Comparison of ENCODE assay signal across 12 cellular contexts in genomic region chr17:34850023-34850422, GRCh38.
"Had no signal": no experiment of that assay in that cellular context is flagged by ENCODE, and none has a peak within 500 bp of the region (broad histone marks: within the 10 kb centered on the region; RNA-seq: fewer than 3 reads in every experiment).

No MANE protein-coding gene starts in this region.

- H3K4me1 ChIP-seq: body of pancreas, sigmoid colon had no signal

- ATAC-seq: activated T-helper 17 cell treated with anti-CD3 and anti-CD28 coated beads, Interleukin-2, amount 50 U/mL, for 72 hours; body of pancreas; left colon had no signal

- H3K9me3 ChIP-seq: body of pancreas, sigmoid colon had no signal

- DNase-seq: activated CD4-positive, alpha-beta T cell treated with anti-CD3 and anti-CD28 coated beads, Interleukin-2, amount 50 U/mL, for 1 hour; activated naive CD4-positive, alpha-beta T cell treated with anti-CD3 and anti-CD28 coated beads for 36 hours; activated T-cell treated with anti-CD3 and anti-CD28 coated beads for 4 hours; body of pancreas; cortex of kidney; effector CD8-positive, alpha-beta T cell; glutamatergic neuron; left colon; nephron progenitor cell; sigmoid colon; stimulated activated CD4-positive, alpha-beta T cell treated with anti-CD3 and anti-CD28 coated beads, Interleukin-2, amount 100 ng/mL, for 48 hours had no signal

- H3K27me3 ChIP-seq: body of pancreas, sigmoid colon had no signal

- H3K4me3 ChIP-seq: body of pancreas, sigmoid colon had no signal

- H3K36me3 ChIP-seq: sigmoid colon had no signal
